In the genomic region with DNA sequence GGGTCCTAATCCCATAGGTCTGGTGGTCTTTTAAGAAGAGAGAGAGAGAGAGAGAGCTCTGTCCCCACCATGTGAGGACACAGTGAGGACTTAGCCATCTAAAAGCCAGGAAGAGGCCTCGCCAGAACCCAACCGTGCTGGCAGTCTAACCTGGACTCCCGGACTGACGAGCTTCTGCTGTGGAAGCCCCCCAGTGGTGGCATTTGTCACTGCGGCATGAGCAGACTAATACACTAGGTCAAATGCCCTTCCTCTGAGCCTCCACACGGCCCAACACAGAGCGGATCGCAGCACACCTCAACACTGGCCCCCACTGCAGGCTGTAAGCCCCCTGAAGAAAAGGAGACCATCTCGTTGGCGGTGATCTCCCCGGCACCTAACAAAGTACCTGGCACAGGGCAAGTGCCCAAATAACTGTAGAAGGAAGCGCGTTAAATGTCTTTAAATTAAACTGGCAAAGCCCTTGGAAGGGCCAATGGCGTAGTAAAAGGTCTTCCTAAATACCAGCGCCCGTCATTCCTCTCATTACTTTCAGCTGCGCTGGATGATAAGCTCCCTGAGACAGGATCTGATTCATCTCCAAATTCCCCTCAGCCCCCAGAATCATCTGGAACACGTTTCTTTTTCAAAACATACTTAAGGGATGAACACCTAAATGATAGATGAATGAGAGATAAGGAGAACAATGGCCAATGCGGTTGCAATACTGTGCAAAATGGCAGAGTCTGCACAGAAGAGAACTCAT, we compare ENCODE assay signal across 8 cellular contexts.
A peak's percentile ranks its signal among the peaks of the same experiment; 100 is the strongest.
DNase-seq lines count a peak whose midpoint lies in the region; ATAC-seq and TF ChIP-seq lines count a peak whose summit lies in the region.

No MANE protein-coding gene starts in this region.

- peak; percentile 90 to 93 for ATAC-seq in activated T-cell treated with anti-CD3 and anti-CD28 coated beads, Interleukin-2, amount 50 U/mL, for 4 hours
- ATAC-seq in HG03571 (IDR thresholded peaks at IDR 0.05; ENCODE audit: unreplicated experiment), result no peak

- no peak for TF ChIP-seq POLR2A in ovary (IDR thresholded peaks at IDR 0.05)
- no peak for TF ChIP-seq POLR2A in testis (IDR thresholded peaks at IDR 0.05)

- H3K9me3 ChIP-seq in ovary, result no peaks in the 10 kb centered on the region
- no peaks in the 10 kb centered on the region for H3K9me3 ChIP-seq in testis

- H3K4me1 ChIP-seq in ovary (ENCODE audit: insufficient read depth) (peaks cover 18% of the 10 kb centered on the region), testis (no peaks in the 10 kb centered on the region)

- TF ChIP-seq EP300 in ovary (IDR thresholded peaks at IDR 0.05), result no peak

- H3K27me3 ChIP-seq in ovary (no peaks in the 10 kb centered on the region), testis (no peaks in the 10 kb centered on the region)

- peak overlapping the region; percentile 10 for H3K4me3 ChIP-seq in fibroblast of pulmonary artery (replicated peaks; ENCODE audit: low read depth, low read length)
- H3K4me3 ChIP-seq in ovary, result no peak overlapping the region
- no peak overlapping the region for H3K4me3 ChIP-seq in testis

- POLR2A ChIA-PET in HEK293T (lab: Yijun Ruan, JAX), result interaction anchor here (1.3 kb wide), 1 partner anchor 96 kb away, joined by 3 read pairs; the partner anchor contains the start of gene AFAP1

- H3K27me3 Mint-ChIP-seq in activated T-cell treated with anti-CD3 and anti-CD28 coated beads, Interleukin-2, amount 50 U/mL, for 4 hours (ENCODE audit: low read depth), result no peaks in the 10 kb centered on the region

- H3K4me3 Mint-ChIP-seq in activated T-cell treated with anti-CD3 and anti-CD28 coated beads, Interleukin-2, amount 50 U/mL, for 4 hours, result no peak overlapping the region

- peak overlapping the region in 1 of 2 donors; percentile 79 for H3K27ac ChIP-seq in ovary
- no peak overlapping the region for H3K27ac ChIP-seq in testis

- no peaks in the 10 kb centered on the region for H3K36me3 ChIP-seq in ovary
- no peaks in the 10 kb centered on the region for H3K36me3 ChIP-seq in testis (ENCODE audit: low read depth, missing control alignments)

- H3K36me3 Mint-ChIP-seq in activated T-cell treated with anti-CD3 and anti-CD28 coated beads, Interleukin-2, amount 50 U/mL, for 4 hours (ENCODE audit: insufficient read depth), result peaks cover 16% of the 10 kb centered on the region

- DNase-seq in DMS53 treated with DMSO at 0.1 percent for 48 hours (lab: John Stamatoyannopoulos, UW; ENCODE audit: unreplicated experiment), result peak; percentile 31
- DNase-seq in HEK293T (ENCODE audit: extremely low spot score), result peak; percentile 85
- DNase-seq in OCI-M1 (lab: John Stamatoyannopoulos, UW), result peak; percentile 68
- peak; percentile 71 for DNase-seq in activated T-cell treated with anti-CD3 and anti-CD28 coated beads, Interleukin-2, amount 50 U/mL, for 4 hours
- DNase-seq in fibroblast of pulmonary artery (ENCODE audit: low read depth), result peak; percentile 97
- peak; percentile 69 to 86 (median 79) for DNase-seq in ovary
- peak; percentile 69 for DNase-seq in testis

- TF ChIP-seq CTCF in fibroblast of pulmonary artery (IDR thresholded peaks at IDR 0.05; ENCODE audit: low read length, missing control alignments) (peak; percentile 68), ovary (IDR thresholded peaks at IDR 0.05) (peak; percentile 30 to 62 (median 62)), testis (IDR thresholded peaks at IDR 0.05) (peak in 2 of 3 experiments; percentile 37 to 54)

- H3K4me1 Mint-ChIP-seq in activated T-cell treated with anti-CD3 and anti-CD28 coated beads, Interleukin-2, amount 50 U/mL, for 4 hours (ENCODE audit: low read depth), result peaks cover 35% of the 10 kb centered on the region

- CTCF ChIA-PET in HEK293T (lab: Yijun Ruan, JAX), result interaction anchor here (0.7 to 2.4 kb wide), 13 partner anchors 9 to 142 kb away, joined by 3 to 19 read pairs (median 3); no protein-coding TSS in a partner anchor

- intact Hi-C loops in ovary (cut with DNase I), result loop anchor here in 1 of 4 donors (5.0 kb wide), 1 partner anchor 37 kb away; no protein-coding TSS in a partner anchor
- intact Hi-C loops in testis (cut with DNase I; ENCODE audit: low total_unique reads), result no loop called here

- H3K9me3 Mint-ChIP-seq in activated T-cell treated with anti-CD3 and anti-CD28 coated beads, Interleukin-2, amount 50 U/mL, for 4 hours, result no peaks in the 10 kb centered on the region

- 56 to 66% (median 64%) methylated on average over 19 of the region's 19 CpGs for WGBS in ovary, 3 donors
- 73 to 80% methylated on average over 11 to 19 of the region's 19 CpGs for WGBS in testis, 2 donors

TF ChIP-seq in HEK293T, 16 proteins besides CTCF, POLR2A, EP300 and RAD21:
- no peak for TF ChIP-seq NFRKB (IDR thresholded peaks at IDR 0.05)
- TF ChIP-seq FOXM1 (IDR thresholded peaks at IDR 0.05; ENCODE audit: borderline replicate concordance), result no peak
- TF ChIP-seq ELF4 (IDR thresholded peaks at IDR 0.05), result no peak
- TF ChIP-seq, protein P1, sequence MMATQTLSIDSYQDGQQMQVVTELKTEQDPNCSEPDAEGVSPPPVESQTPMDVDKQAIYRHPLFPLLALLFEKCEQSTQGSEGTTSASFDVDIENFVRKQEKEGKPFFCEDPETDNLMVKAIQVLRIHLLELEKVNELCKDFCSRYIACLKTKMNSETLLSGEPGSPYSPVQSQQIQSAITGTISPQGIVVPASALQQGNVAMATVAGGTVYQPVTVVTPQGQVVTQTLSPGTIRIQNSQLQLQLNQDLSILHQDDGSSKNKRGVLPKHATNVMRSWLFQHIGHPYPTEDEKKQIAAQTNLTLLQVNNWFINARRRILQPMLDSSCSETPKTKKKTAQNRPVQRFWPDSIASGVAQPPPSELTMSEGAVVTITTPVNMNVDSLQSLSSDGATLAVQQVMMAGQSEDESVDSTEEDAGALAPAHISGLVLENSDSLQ (IDR thresholded peaks at IDR 0.05), result no peak
- no peak for TF ChIP-seq SUZ12 (IDR thresholded peaks at IDR 0.05)
- no peak for TF ChIP-seq BHLHE40 (IDR thresholded peaks at IDR 0.05; ENCODE audit: borderline replicate concordance)
- TF ChIP-seq ZNF384 (IDR thresholded peaks at IDR 0.05), result no peak
- TF ChIP-seq CTBP1 (IDR thresholded peaks at IDR 0.05; ENCODE audit: borderline replicate concordance), result no peak
- TF ChIP-seq FOXA1 (IDR thresholded peaks at IDR 0.05), result no peak
- TF ChIP-seq FOXK2 (IDR thresholded peaks at IDR 0.05), result no peak
- no peak for TF ChIP-seq L3MBTL2 (conservative IDR thresholded peaks at IDR 0.05)

Comparison
In these comparisons a context has a peak if more than half of its experiments do, and no peak if none do; other contexts are left out.
1. DNase-seq: peak in every context shown above with its lines; median percentile 97 in fibroblast of pulmonary artery; 85 in HEK293T; 79 in ovary; 71 in activated T-cell treated with anti-CD3 and anti-CD28 coated beads, Interleukin-2, amount 50 U/mL, for 4 hours; 69 in testis; 68 in OCI-M1; 31 in DMS53 treated with DMSO at 0.1 percent for 48 hours.